1 cellular context compared by ENCODE assay signal in the genomic region with DNA sequence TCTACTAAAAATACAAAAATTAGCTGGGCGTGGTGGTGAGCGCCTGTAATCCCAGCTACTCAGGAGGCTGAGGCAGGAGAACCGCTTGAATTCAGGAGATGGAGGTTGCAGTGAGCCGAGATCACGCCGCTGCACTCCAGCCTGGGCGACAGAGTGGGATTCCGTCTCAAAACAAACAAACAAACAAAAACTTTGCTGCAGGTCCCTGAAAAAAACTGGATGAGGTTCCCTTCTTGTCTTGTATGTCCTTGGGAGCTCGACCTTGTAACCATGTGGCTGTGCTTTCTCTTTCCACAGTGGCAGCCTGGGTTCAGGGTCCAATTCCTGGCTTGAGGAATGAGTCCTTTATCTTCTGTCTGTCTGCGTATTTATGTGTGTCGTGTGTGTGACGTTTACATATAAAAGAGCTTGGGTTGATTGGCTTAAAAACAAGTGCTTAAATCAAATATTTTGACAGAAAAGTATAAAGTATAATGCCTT.
TF ChIP-seq lines count a peak whose summit lies in the region.

No MANE protein-coding gene starts in this region.

TF ChIP-seq in WTC11, 78 proteins besides CTCF, POLR2A, EP300 and RAD21 (continued from another document):
- TF ChIP-seq, protein P1, sequence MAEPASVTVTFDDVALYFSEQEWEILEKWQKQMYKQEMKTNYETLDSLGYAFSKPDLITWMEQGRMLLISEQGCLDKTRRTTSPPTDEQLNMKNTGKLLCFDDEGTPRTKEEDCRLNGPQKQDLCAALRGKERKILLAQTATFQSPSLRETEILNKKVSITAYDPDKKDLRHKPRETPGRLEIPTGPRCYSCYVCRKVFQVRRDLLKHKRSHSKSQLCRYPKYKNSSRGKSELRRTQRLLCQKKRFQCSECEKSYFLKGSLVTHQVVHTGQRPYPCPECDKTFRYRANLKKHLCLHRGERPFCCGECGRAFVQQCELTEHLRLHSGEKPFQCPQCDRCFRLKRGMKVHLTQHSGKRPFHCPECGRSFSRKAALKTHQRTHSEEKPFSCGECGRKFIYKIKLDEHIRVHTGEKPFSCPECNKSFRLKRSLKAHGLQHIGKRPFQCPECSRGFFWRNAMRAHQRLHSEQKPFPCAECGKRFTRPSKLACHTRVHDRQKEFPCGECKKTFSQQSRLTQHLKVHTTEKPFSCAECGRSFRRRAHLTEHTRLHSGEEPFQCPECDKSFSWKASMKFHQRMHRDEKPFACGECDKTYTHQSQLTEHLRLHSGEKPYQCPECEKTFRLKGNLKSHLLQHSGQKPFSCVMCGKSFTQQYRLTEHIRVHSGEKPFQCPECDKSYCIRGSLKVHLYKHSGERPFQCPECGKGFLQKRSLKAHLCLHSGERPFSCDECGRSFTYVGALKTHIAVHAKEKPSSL (CRISPR knock-in tag; conservative IDR thresholded peaks at IDR 0.05), result no peak
- TF ChIP-seq ESRRA (CRISPR knock-in tag; IDR thresholded peaks at IDR 0.05; ENCODE audit: borderline replicate concordance), result no peak
- TF ChIP-seq FOXP4 (CRISPR knock-in tag; IDR thresholded peaks at IDR 0.05), result no peak
- no peak for TF ChIP-seq MYBL2 (CRISPR knock-in tag; IDR thresholded peaks at IDR 0.05)
- no peak for TF ChIP-seq KAT7 (CRISPR knock-in tag; IDR thresholded peaks at IDR 0.05; ENCODE audit: borderline replicate concordance)
